ENCODE assay signal across 8 cellular contexts in genomic region chr13:40116008-40116407, GRCh38.
DNase-seq lines count a peak whose midpoint lies in the region; FAIRE-seq and TF ChIP-seq lines count a peak whose summit lies in the region.

No MANE protein-coding gene starts in this region.

- intact Hi-C loops in lower leg skin (cut with DNase I; ENCODE audit: low total_unique reads), result no loop called here
- intact Hi-C loops in vagina (cut with DNase I), result no loop called here

- FAIRE-seq in bronchial epithelial cell (lab: Jason Lieb, UNC), result peak; percentile 89

- DNase-seq in DMS53 (lab: John Stamatoyannopoulos, UW), result peak; percentile 96
- DNase-seq in HCEC 1CT, result peak; percentile 55
- peak; percentile 68 for DNase-seq in RKO (ENCODE audit: low spot score)
- DNase-seq in bronchial epithelial cell (ENCODE audit: low read depth), result peak; percentile 92
- DNase-seq in lower leg skin (ENCODE audit: low spot score in 2 of 2), result peak; percentile 65 to 91
- DNase-seq in vagina (ENCODE audit: extremely low spot score in 2 of 2), result no peak
- no peak for DNase-seq in NCI-H1694 treated with DMSO at 0.1 percent for 48 hours (lab: John Stamatoyannopoulos, UW)
- DNase-seq in NCI-H748 treated with DMSO at 0.1 percent for 48 hours (lab: John Stamatoyannopoulos, UW), result no peak

- TF ChIP-seq POLR2A in lower leg skin (IDR thresholded peaks at IDR 0.05), result no peak
- no peak for TF ChIP-seq POLR2A in vagina (IDR thresholded peaks at IDR 0.05)

- no peaks in the 10 kb centered on the region for H3K9me3 ChIP-seq in vagina

- TF ChIP-seq CTCF in bronchial epithelial cell (IDR thresholded peaks at IDR 0.05; ENCODE audit: insufficient read depth, low read length, severe bottlenecking) (no peak), lower leg skin (IDR thresholded peaks at IDR 0.05) (no peak), vagina (IDR thresholded peaks at IDR 0.05) (no peak)

- H3K36me3 ChIP-seq in bronchial epithelial cell (ENCODE audit: control insufficient read depth, insufficient read depth, low read length), result no peaks in the 10 kb centered on the region
- H3K36me3 ChIP-seq in vagina, result no peaks in the 10 kb centered on the region

- H3K4me3 ChIP-seq in bronchial epithelial cell (ENCODE audit: low read depth, low read length), result no peak overlapping the region
- no peak overlapping the region for H3K4me3 ChIP-seq in lower leg skin (ENCODE audit: low read depth, poor library complexity, severe bottlenecking)
- H3K4me3 ChIP-seq in vagina, result no peak overlapping the region

- H3K27me3 ChIP-seq in bronchial epithelial cell (ENCODE audit: control insufficient read depth, insufficient read depth, low read length) (no peaks in the 10 kb centered on the region), vagina (no peaks in the 10 kb centered on the region)

- H3K4me1 ChIP-seq in vagina, result peaks cover 36% of the 10 kb centered on the region

- H3K27ac ChIP-seq in vagina, result peak overlapping the region; percentile 42

- 37 to 46% methylated on average over 6 of the region's 6 CpGs for WGBS in lower leg skin, 2 donors

Comparison
In these comparisons a context has a peak if more than half of its experiments do, and no peak if none do; other contexts are left out.
1. DNase-seq: peak in DMS53 (single experiment), HCEC 1CT (single experiment), RKO (single experiment), bronchial epithelial cell (single experiment) and lower leg skin (2 of 2); none in vagina (0 of 2), NCI-H1694 treated with DMSO at 0.1 percent for 48 hours (single experiment) and NCI-H748 treated with DMSO at 0.1 percent for 48 hours (single experiment).